Comparison of ENCODE assay signal across 8 cellular contexts in the genomic region with DNA sequence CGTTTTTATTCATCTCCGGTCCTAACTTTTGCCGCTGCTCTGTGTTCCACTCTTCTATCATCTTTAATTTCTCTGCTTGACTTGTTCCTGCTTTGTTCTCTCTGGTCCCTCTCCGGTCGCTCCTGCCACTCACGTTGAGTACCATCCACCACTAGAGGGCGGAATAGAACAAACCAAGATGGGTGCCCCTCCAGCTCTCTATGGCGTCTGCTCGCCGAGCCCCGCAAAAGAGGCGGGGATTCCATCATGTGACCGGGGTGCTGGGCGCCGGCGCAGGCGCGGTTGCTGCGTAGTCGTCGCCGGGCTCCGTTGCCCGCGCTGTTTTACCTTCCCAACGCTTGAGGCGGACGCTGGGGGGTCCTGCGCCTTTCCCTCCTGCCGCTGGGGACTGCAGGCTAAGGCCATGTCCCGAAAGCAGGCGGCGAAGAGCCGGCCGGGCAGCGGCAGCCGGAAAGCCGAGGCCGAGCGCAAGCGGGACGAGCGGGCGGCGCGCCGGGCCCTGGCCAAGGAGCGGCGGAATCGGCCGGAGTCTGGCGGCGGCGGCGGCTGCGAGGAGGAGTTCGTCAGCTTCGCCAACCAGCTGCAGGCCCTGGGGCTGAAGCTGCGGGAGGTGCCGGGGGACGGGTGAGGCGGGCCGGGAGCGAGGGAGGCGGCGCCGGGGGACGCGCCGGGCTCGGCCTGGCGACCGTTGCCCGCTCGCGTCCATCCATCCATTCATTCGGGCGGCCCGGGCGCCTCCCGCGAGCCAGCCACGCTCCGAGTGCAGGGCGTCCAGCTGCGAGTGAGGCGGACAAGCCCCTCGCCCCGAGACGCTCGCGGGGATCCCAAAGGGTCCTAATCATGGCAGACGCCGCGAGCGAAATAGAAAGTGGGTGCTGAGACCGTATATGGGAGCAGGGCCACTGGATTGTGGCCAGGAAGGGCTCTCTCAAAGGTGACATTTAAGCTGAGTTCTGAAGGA.
DNase-seq lines count a peak whose midpoint lies in the region; ATAC-seq lines count a peak whose summit lies in the region.

Gene OTUD3 (plus strand): TSS at position 285 of the 961 bp plus-strand sequence. CDS start 119 bp downstream, at position 404.

- peak; percentile 83 for ATAC-seq in GM19468 (IDR thresholded peaks at IDR 0.05; ENCODE audit: extremely low read depth, unreplicated experiment)

- peak; percentile 95 for DNase-seq in COLO829 (ENCODE audit: low spot score)
- peak; percentile 89 for DNase-seq in HS-5 (ENCODE audit: low read depth)
- peak; percentile 63 for DNase-seq in NK-92 (lab: John Stamatoyannopoulos, UW; ENCODE audit: unreplicated experiment)
- peak; percentile 85 to 88 for DNase-seq in activated CD8-positive, alpha-beta memory T cell treated with anti-CD3 and anti-CD28 coated beads for 1 hour (ENCODE audit: extremely low read depth in 1 of 2, low read depth in 1 of 2)
- peak; percentile 91 for DNase-seq in effector CD8-positive, alpha-beta T cell (lab: John Stamatoyannopoulos, UW)
- DNase-seq in medulla oblongata (ENCODE audit: extremely low spot score), result peak; percentile 99
- DNase-seq in stimulated activated CD8-positive, alpha-beta memory T cell treated with anti-CD3 and anti-CD28 coated beads, Interleukin-12 subunit alpha, Interleukin-12 subunit beta, amount 100 ng/mL, for 1 hour (ENCODE audit: low read depth), result peak; percentile 91

Comparison
In these comparisons a context has a peak if more than half of its experiments do, and no peak if none do; other contexts are left out.
1. Peak in every context shown above with its lines: DNase-seq and ATAC-seq.